In genomic region chr10:95728535-95728934, GRCh38 we compare ENCODE assay signal across 1 cellular context.
TF ChIP-seq lines count a peak whose summit lies in the region.

No MANE protein-coding gene starts in this region.

TF ChIP-seq in IMR-90, 13 proteins besides CTCF, POLR2A, EP300 and RAD21 (continued from another document):
- no peak for TF ChIP-seq ELK1 (IDR thresholded peaks at IDR 0.05; ENCODE audit: borderline replicate concordance, low read depth, low read length)
